In genomic region chr11:65434667-65435179, GRCh38 we compare ENCODE assay signal across 10 cellular contexts. TPM values are rescaled to one million over a fixed set of nuclear protein-coding genes. Genes with fewer than 3 reads are reported as not detected.
A peak's percentile ranks its signal among the peaks of the same experiment; 100 is the strongest.
DNase-seq lines count a peak whose midpoint lies in the region; ATAC-seq, FAIRE-seq and TF ChIP-seq lines count a peak whose summit lies in the region.
"Had no signal": no experiment of that assay in that cellular context is flagged by ENCODE, and none has a peak within 500 bp of the region (broad histone marks: within the 10 kb centered on the region; RNA-seq: fewer than 3 reads in every experiment).

No MANE protein-coding gene starts in this region.

- H3K4me2 ChIP-seq in mammary epithelial cell (ENCODE audit: insufficient read depth, low read depth, low read length) (no peak overlapping the region), astrocyte (ENCODE audit: low read length) (peak overlapping the region; percentile 39)

- in situ Hi-C loops in mammary epithelial cell (cut with MboI; ENCODE audit: low sequenced_read_pairs in 2 of 2), result no loop called here

- no peaks in the 10 kb centered on the region for H3K27me3 ChIP-seq in mammary epithelial cell (ENCODE audit: insufficient read depth, low read length)
- no peaks in the 10 kb centered on the region for H3K27me3 ChIP-seq in astrocyte (ENCODE audit: insufficient read depth, low read length)

- H3K9me3 ChIP-seq in mammary epithelial cell (replicated peaks; ENCODE audit: insufficient read depth, low read length) (no peaks in the 10 kb centered on the region), astrocyte (ENCODE audit: insufficient read depth, low read depth, low read length) (no peaks in the 10 kb centered on the region), kidney (ENCODE audit: control insufficient read depth in 1 of 2, low read length in 2 of 2) (no peaks in the 10 kb centered on the region)

- no peak for TF ChIP-seq CTCF in MCF 10A (IDR thresholded peaks at IDR 0.05; ENCODE audit: unreplicated experiment)
- TF ChIP-seq CTCF in mammary epithelial cell (conservative IDR thresholded peaks at IDR 0.05 in 1 of 2, IDR thresholded peaks at IDR 0.05 in 1 of 2; ENCODE audit: extremely low read depth in 1 of 2, insufficient read depth in 1 of 2, low read depth in 1 of 2, low read length in 2 of 2), result no peak
- TF ChIP-seq CTCF in astrocyte (IDR thresholded peaks at IDR 0.05; ENCODE audit: insufficient read depth, low read depth, low read length), result no peak
- no peak for TF ChIP-seq CTCF in kidney (IDR thresholded peaks at IDR 0.05; ENCODE audit: borderline replicate concordance, extremely low read depth, insufficient read depth)
- TF ChIP-seq CTCF in type B pancreatic cell (conservative IDR thresholded peaks at IDR 0.05), result no peak

- H3K4me1 Mint-ChIP-seq in MCF 10A (ENCODE audit: insufficient read depth, unreplicated experiment) (peaks cover 73% of the 10 kb centered on the region), astrocyte (ENCODE audit: low read depth, unreplicated experiment) (peaks cover 37% of the 10 kb centered on the region), type B pancreatic cell (ENCODE audit: unreplicated experiment) (peaks cover 31% of the 10 kb centered on the region)

- POLR2A ChIA-PET in MCF 10A (lab: Yijun Ruan, JAX), result interaction anchor here (1.2 to 5.0 kb wide), 5 partner anchors 11 to 69 kb away, joined by 3 to 390 read pairs (median 57); partner anchors contain the start of genes MALAT1 and NEAT1

- peaks cover 89% of the 10 kb centered on the region for H3K79me2 ChIP-seq in mammary epithelial cell (ENCODE audit: insufficient read depth, low read length)
- H3K79me2 ChIP-seq in astrocyte (ENCODE audit: insufficient read depth, low read length), result peaks cover 97% of the 10 kb centered on the region

- H3K36me3 Mint-ChIP-seq in MCF 10A (ENCODE audit: insufficient read depth, unreplicated experiment) (peaks cover 100% of the 10 kb centered on the region), astrocyte (ENCODE audit: low read depth, unreplicated experiment) (peaks cover 2% of the 10 kb centered on the region), type B pancreatic cell (peaks cover 36% of the 10 kb centered on the region)

- H3K27me3 Mint-ChIP-seq in MCF 10A (ENCODE audit: insufficient read depth, unreplicated experiment), result no peaks in the 10 kb centered on the region
- no peaks in the 10 kb centered on the region for H3K27me3 Mint-ChIP-seq in astrocyte (ENCODE audit: low read depth, unreplicated experiment)
- no peaks in the 10 kb centered on the region for H3K27me3 Mint-ChIP-seq in type B pancreatic cell

- H4K20me1 ChIP-seq in mammary epithelial cell (ENCODE audit: insufficient read depth, low read length) (peaks cover 9% of the 10 kb centered on the region), astrocyte (ENCODE audit: insufficient read depth, low read length) (peaks cover 97% of the 10 kb centered on the region)

- DNase-seq in MCF 10A (ENCODE audit: unreplicated experiment), result peak; percentile 23
- no peak for DNase-seq in mammary epithelial cell
- DNase-seq in astrocyte (ENCODE audit: low read depth), result no peak
- no peak for DNase-seq in kidney
- no peak for DNase-seq in type B pancreatic cell (ENCODE audit: extremely low spot score, unreplicated experiment)
- no peak for DNase-seq in NCI-H510A treated with DMSO at 0.1 percent for 48 hours (lab: John Stamatoyannopoulos, UW)
- no peak for DNase-seq in amniotic stem cell (lab: John Stamatoyannopoulos, UW)
- DNase-seq: activated CD4-positive, alpha-beta T cell treated with anti-CD3 and anti-CD28 coated beads, Interleukin-2, amount 50 U/mL, for 4 hours; occipital lobe had no signal

- H3K9ac ChIP-seq in mammary epithelial cell (ENCODE audit: insufficient read depth, low read length) (no peak overlapping the region), astrocyte (ENCODE audit: low read length) (peak overlapping the region; percentile 48), kidney (ENCODE audit: low read length in 2 of 2) (peak overlapping the region; percentile 23 to 28)

- no peaks in the 10 kb centered on the region for H3K9me3 Mint-ChIP-seq in MCF 10A (ENCODE audit: unreplicated experiment)
- no peaks in the 10 kb centered on the region for H3K9me3 Mint-ChIP-seq in astrocyte (ENCODE audit: unreplicated experiment)
- no peaks in the 10 kb centered on the region for H3K9me3 Mint-ChIP-seq in type B pancreatic cell

- 71% methylated on average over 4 of the region's 4 CpGs for WGBS in mammary epithelial cell (ENCODE audit: low coverage, missing lambda C conversion rate)

- H3K4me3 Mint-ChIP-seq in MCF 10A (ENCODE audit: unreplicated experiment), result peak overlapping the region; percentile 57
- peak overlapping the region; percentile 58 for H3K4me3 Mint-ChIP-seq in astrocyte (ENCODE audit: unreplicated experiment)
- no peak overlapping the region for H3K4me3 Mint-ChIP-seq in type B pancreatic cell

- ATAC-seq in HG02623 (IDR thresholded peaks at IDR 0.05; ENCODE audit: unreplicated experiment), result no peak

- intact Hi-C loops in MCF 10A (cut with micrococcal nuclease), result no loop called here
- intact Hi-C loops in mammary epithelial cell (cut with micrococcal nuclease), result no loop called here
- intact Hi-C loops in kidney (cut with DNase I), result no loop called here

- FAIRE-seq in astrocyte (lab: Jason Lieb, UNC) (no peak), kidney (lab: Jason Lieb, UNC) (no peak)

- peaks cover 15% of the 10 kb centered on the region for H3K4me1 ChIP-seq in mammary epithelial cell (ENCODE audit: insufficient read depth, low read length)
- H3K4me1 ChIP-seq in astrocyte (ENCODE audit: insufficient read depth, low read length), result peaks cover 18% of the 10 kb centered on the region
- peaks cover 21 to 32% of the 10 kb centered on the region in 2 donors for H3K4me1 ChIP-seq in kidney (ENCODE audit: control insufficient read depth in 1 of 2, insufficient read depth in 1 of 2, low read depth in 1 of 2, low read length in 2 of 2)

- H2AFZ ChIP-seq in mammary epithelial cell (ENCODE audit: low read depth, low read length) (no peak overlapping the region), astrocyte (ENCODE audit: low read depth, low read length) (no peak overlapping the region)

- no peak overlapping the region for H3K27ac ChIP-seq in mammary epithelial cell (ENCODE audit: insufficient read depth, low read depth, low read length)
- H3K27ac ChIP-seq in astrocyte (ENCODE audit: low read depth, low read length), result no peak overlapping the region
- peak overlapping the region; percentile 18 to 53 for H3K27ac ChIP-seq in kidney (ENCODE audit: low read depth in 2 of 2, low read length in 2 of 2)

- CTCF ChIA-PET in MCF 10A (lab: Yijun Ruan, JAX), result interaction anchor here (1.6 kb wide), 1 partner anchor 19 kb away, joined by 5 read pairs; no protein-coding TSS in a partner anchor
- CTCF ChIA-PET in mammary epithelial cell (lab: Charles Lee; ENCODE audit: low non-redundant PET), result no interaction called here

- dilution Hi-C loops in mammary epithelial cell (cut with HindIII; ENCODE audit: low sequenced_read_pairs), result no loop called here

- no peak overlapping the region for H3K4me3 ChIP-seq in mammary epithelial cell (replicated peaks in 1 of 3; ENCODE audit: insufficient read depth in 1 of 3, low read depth in 2 of 3, low read length in 3 of 3)
- H3K4me3 ChIP-seq in astrocyte (ENCODE audit: insufficient read depth, low read depth, low read length), result no peak overlapping the region
- no peak overlapping the region for H3K4me3 ChIP-seq in kidney (ENCODE audit: low read length in 2 of 2)

- BruUV-seq in MCF 10A (replicated peaks; lab: Mats Ljungman, UMichigan), result no TSS peak
- BruUV-seq in mammary epithelial cell (replicated peaks; lab: Mats Ljungman, UMichigan), result no TSS peak

- H3K36me3 ChIP-seq in mammary epithelial cell (ENCODE audit: insufficient read depth, low read length) (peaks cover 37% of the 10 kb centered on the region), astrocyte (ENCODE audit: insufficient read depth, low read length) (peaks cover 53% of the 10 kb centered on the region), kidney (ENCODE audit: control insufficient read depth in 1 of 2, insufficient read depth in 2 of 2, low read length in 2 of 2) (peaks cover 19 to 46% of the 10 kb centered on the region in 2 donors)

- H3K27ac Mint-ChIP-seq in MCF 10A (ENCODE audit: low read depth, unreplicated experiment) (peak overlapping the region; percentile 90), astrocyte (ENCODE audit: unreplicated experiment) (peak overlapping the region; percentile 67), type B pancreatic cell (peak overlapping the region; percentile 80)

RNA-seq across cellular contexts. Expression of gene NEAT1, which starts 12.1 kb away (rescaled TPM):
- total RNA-seq in MCF 10A (2022) (1,026 and 1,292 TPM in 2 replicates), mammary epithelial cell (100 to 1,000 TPM; 364 to 775 TPM), astrocyte (202 and 317 TPM in 2 replicates), kidney (1,006 TPM), type B pancreatic cell (ENCODE audit: low replicate concordance) (229 and 395 TPM in 2 replicates)
- polyA plus RNA-seq in mammary epithelial cell (20.1 TPM), kidney (ENCODE audit: insufficient read depth, low read depth, low replicate concordance) (595 TPM)
- polyA minus RNA-seq in mammary epithelial cell, result 98.8 TPM

RNA-seq across cellular contexts. Expression of gene FRMD8, which starts 48.3 kb away (rescaled TPM):
- total RNA-seq in MCF 10A (2022) (18.9 and 21.7 TPM in 2 replicates), mammary epithelial cell (10 to 100 TPM; 43.4 to 74.8 TPM), astrocyte (61.2 and 76.3 TPM in 2 replicates), kidney (41.3 TPM), type B pancreatic cell (ENCODE audit: low replicate concordance) (35.0 and 41.8 TPM in 2 replicates)
- polyA plus RNA-seq in mammary epithelial cell (34.0 TPM), kidney (ENCODE audit: insufficient read depth, low read depth, low replicate concordance) (9.4 TPM)
- polyA minus RNA-seq in mammary epithelial cell, result 43.2 TPM

RNA-seq across cellular contexts. Expression of gene SLC25A45, which starts 52.3 kb away (rescaled TPM):
- total RNA-seq in MCF 10A (2022) (3.9 and 4.9 TPM in 2 replicates), mammary epithelial cell (1 to 10 TPM in 1 of 2 donors, under 1 TPM in 1; 0.50 to 2.4 TPM), astrocyte (1.9 and 2.6 TPM in 2 replicates), kidney (14.7 TPM), type B pancreatic cell (ENCODE audit: low replicate concordance) (1.9 and 5.6 TPM in 2 replicates)
- polyA plus RNA-seq in mammary epithelial cell (0.28 TPM), kidney (ENCODE audit: insufficient read depth, low read depth, low replicate concordance) (4.1 TPM)
- 2.0 TPM for polyA minus RNA-seq in mammary epithelial cell

Comparison
In these comparisons a context has a peak if more than half of its experiments do, and no peak if none do; other contexts are left out.
1. H3K27ac ChIP-seq: peak in kidney (2 of 2); none in mammary epithelial cell (single experiment) and astrocyte (single experiment).
2. Peak in every context shown above with its lines, with median percentiles within 50 percentile points of each other: H3K27ac Mint-ChIP-seq.